ENCODE assay signal across 9 cellular contexts in the genomic region with DNA sequence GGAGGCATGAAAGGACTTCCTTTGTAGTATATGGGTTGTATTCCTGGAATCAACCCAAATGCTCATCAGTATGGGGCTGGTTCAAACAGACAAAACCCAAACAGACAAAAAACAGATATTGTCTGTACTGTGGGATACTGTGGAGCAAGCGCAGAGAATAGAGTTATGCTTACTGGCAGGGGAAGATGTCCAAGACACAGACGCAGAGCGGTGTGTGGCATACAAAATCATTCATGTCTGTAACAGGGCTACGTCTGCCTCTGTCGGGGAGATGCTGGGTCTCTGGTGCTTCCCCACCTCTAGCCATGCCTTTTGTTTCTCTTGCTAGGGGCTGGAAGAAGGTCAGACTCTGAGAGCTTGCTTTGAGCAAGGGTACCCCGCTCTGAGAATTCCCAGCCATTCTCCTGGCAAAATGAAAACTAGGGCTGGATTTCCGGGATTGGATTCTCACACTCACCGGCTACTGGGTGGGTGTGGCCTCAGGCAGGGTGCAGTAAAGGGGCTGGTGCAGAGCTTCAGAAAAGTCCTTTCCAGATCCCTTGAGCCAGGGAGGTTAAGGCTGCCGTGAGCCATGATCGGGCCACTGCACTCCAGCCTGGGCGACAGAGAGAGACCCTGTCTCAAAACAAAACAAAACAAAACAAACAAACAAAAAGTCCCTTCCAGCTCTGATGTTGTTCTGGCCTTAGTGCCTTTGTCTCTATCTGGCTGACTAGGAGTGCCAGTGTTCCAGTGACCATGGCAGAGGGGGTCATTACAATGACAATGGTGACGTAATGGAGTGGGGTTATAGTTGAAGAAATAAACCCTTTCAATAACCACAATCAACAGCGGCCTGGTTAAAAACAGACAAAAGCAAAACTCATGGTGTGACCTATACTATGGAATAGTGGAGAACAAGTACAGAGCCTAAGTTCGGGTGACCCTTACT. TPM values are rescaled to one million over a fixed set of nuclear protein-coding genes. Genes with fewer than 3 reads are reported as not detected.
A peak's percentile ranks its signal among the peaks of the same experiment; 100 is the strongest.
DNase-seq lines count a peak whose midpoint lies in the region; ATAC-seq and TF ChIP-seq lines count a peak whose summit lies in the region.
"Had no signal": no experiment of that assay in that cellular context is flagged by ENCODE, and none has a peak within 500 bp of the region (broad histone marks: within the 10 kb centered on the region; RNA-seq: fewer than 3 reads in every experiment).

No MANE protein-coding gene starts in this region.

- H3K36me3 Mint-ChIP-seq in CD4-positive, alpha-beta T cell (ENCODE audit: low read depth): no peaks in the 10 kb centered on the region

- peak; percentile 87 for DNase-seq in G401 (ENCODE audit: low spot score)
- peak; percentile 64 for DNase-seq in NCI-H345 (lab: John Stamatoyannopoulos, UW)
- DNase-seq in epithelial cell of esophagus (ENCODE audit: low read depth): peak; percentile 51
- no peak for DNase-seq in H4 (ENCODE audit: low spot score)
- no peak for DNase-seq in kidney glomerular epithelial cell (lab: John Stamatoyannopoulos, UW)
- no peak for DNase-seq in CD4-positive, alpha-beta T cell

- peaks cover 12% of the 10 kb centered on the region for H3K4me1 ChIP-seq in neuron (ENCODE audit: insufficient read depth, low read length)

- no peaks in the 10 kb centered on the region for H3K9me3 Mint-ChIP-seq in CD4-positive, alpha-beta T cell

- H3K9me3 ChIP-seq in neuron (ENCODE audit: low read length): no peaks in the 10 kb centered on the region
- H3K9me3 ChIP-seq in CD4-positive, alpha-beta T cell (ENCODE audit: control insufficient read depth, low read length): no peaks in the 10 kb centered on the region

- H2AFZ ChIP-seq in neuron (ENCODE audit: low read depth, low read length): no peak overlapping the region

- in situ Hi-C loops in G401 (cut with HindIII; ENCODE audit: low sequenced_read_pairs): no loop called here

- POLR2A ChIA-PET in CD4-positive, alpha-beta T cell (lab: Charles Lee): no interaction called here

- H3K27ac Mint-ChIP-seq in CD4-positive, alpha-beta T cell: no peak overlapping the region

- CTCF ChIA-PET in CD4-positive, alpha-beta T cell (lab: Charles Lee): no interaction called here

- peaks cover 48% of the 10 kb centered on the region for H3K27me3 Mint-ChIP-seq in CD4-positive, alpha-beta T cell

- peaks cover 37% of the 10 kb centered on the region for H3K27me3 ChIP-seq in neuron (ENCODE audit: insufficient read depth, low read length)
- H3K27me3 ChIP-seq in CD4-positive, alpha-beta T cell (ENCODE audit: control insufficient read depth, insufficient read depth, low read length): peaks cover 24% of the 10 kb centered on the region

- H3K27ac ChIP-seq in CD4-positive, alpha-beta T cell (ENCODE audit: low read depth, low read length): no peak overlapping the region

- no peaks in the 10 kb centered on the region for H3K4me1 Mint-ChIP-seq in CD4-positive, alpha-beta T cell (ENCODE audit: low read depth)

- H3K36me3 ChIP-seq in neuron (ENCODE audit: insufficient read depth, low read length): no peaks in the 10 kb centered on the region

- intact Hi-C loops in CD4-positive, alpha-beta T cell (cut with DNase I, micrococcal nuclease): no loop called here

- ATAC-seq in HG03378 (IDR thresholded peaks at IDR 0.05; ENCODE audit: unreplicated experiment): no peak
- no peak for ATAC-seq in CD4-positive, alpha-beta T cell (ENCODE audit: poor library complexity)
- ATAC-seq: esophagus mucosa had no signal

- no peak overlapping the region for H3K4me3 Mint-ChIP-seq in CD4-positive, alpha-beta T cell

- TF ChIP-seq CTCF in epithelial cell of esophagus (IDR thresholded peaks at IDR 0.05; ENCODE audit: insufficient read depth, low read depth, low read length, missing control alignments): no peak
- TF ChIP-seq CTCF in CD4-positive, alpha-beta T cell (IDR thresholded peaks at IDR 0.05): no peak

- H3K4me3 ChIP-seq in epithelial cell of esophagus (ENCODE audit: low read length) (no peak overlapping the region), neuron (ENCODE audit: low read length) (peak overlapping the region; percentile 8)

RNA-seq across cellular contexts. Expression of gene ABCC8, which starts 2.9 kb away (rescaled TPM):
- 0.47 and 1.1 TPM in 2 replicates for total RNA-seq in G401 (2014; rRNA removed; shearing (Covaris generic))
- total RNA-seq in H4 (2014; rRNA removed; shearing (Covaris generic)): not detected in 2 replicates
- not detected for total RNA-seq in CD4-positive, alpha-beta T cell
- total RNA-seq: esophagus mucosa had no signal

Comparison
In these comparisons a context has a peak if more than half of its experiments do, and no peak if none do; other contexts are left out.
1. DNase-seq: peak in G401 (single experiment), NCI-H345 (single experiment) and epithelial cell of esophagus (single experiment); none in H4 (single experiment), kidney glomerular epithelial cell (single experiment) and CD4-positive, alpha-beta T cell (0 of 10).